ENCODE assay signal across 10 cellular contexts in genomic region chr7:12692479-12693259, GRCh38.
"Had no signal": no experiment of that assay in that cellular context is flagged by ENCODE, and none has a peak within 500 bp of the region (broad histone marks: within the 10 kb centered on the region; RNA-seq: fewer than 3 reads in every experiment).

No MANE protein-coding gene starts in this region.

- ATAC-seq: stimulated activated memory B cell treated with anti-CD40 and anti-IgM and Interleukin-4, amounts not matched to agents 10 μg/mL and 1 μg/mL and 100 μg/mL, for 72 hours had no signal

- H3K9me3 ChIP-seq: right atrium auricular region, upper lobe of left lung had no signal

- H3K4me3 ChIP-seq: right atrium auricular region, upper lobe of left lung had no signal

- H3K27ac ChIP-seq: right atrium auricular region, upper lobe of left lung had no signal

- H3K27ac Mint-ChIP-seq: activated naive CD4-positive, alpha-beta T cell treated with anti-CD3 and anti-CD28 coated beads, Interleukin-2, amount 50 U/mL, for 24 hours; stimulated activated memory B cell treated with anti-CD40 and anti-IgM and Interleukin-4, amounts not matched to agents 10 μg/mL and 1 μg/mL and 100 μg/mL, for 72 hours had no signal

- H3K36me3 ChIP-seq: right atrium auricular region, upper lobe of left lung had no signal

- H3K27me3 Mint-ChIP-seq: activated naive CD4-positive, alpha-beta T cell treated with anti-CD3 and anti-CD28 coated beads, Interleukin-2, amount 50 U/mL, for 24 hours; central memory CD8-positive, alpha-beta T cell; naive thymus-derived CD8-positive, alpha-beta T cell; stimulated activated memory B cell treated with anti-CD40 and anti-IgM and Interleukin-4, amounts not matched to agents 10 μg/mL and 1 μg/mL and 100 μg/mL, for 72 hours had no signal

- H3K36me3 Mint-ChIP-seq: naive thymus-derived CD8-positive, alpha-beta T cell; stimulated activated memory B cell treated with anti-CD40 and anti-IgM and Interleukin-4, amounts not matched to agents 10 μg/mL and 1 μg/mL and 100 μg/mL, for 72 hours had no signal

- DNase-seq: activated CD4-positive, alpha-beta T cell treated with anti-CD3 and anti-CD28 coated beads for 1 hour; hippocampal formation; naive thymus-derived CD8-positive, alpha-beta T cell; nucleus accumbens; small intestine; upper lobe of left lung had no signal

- H3K27me3 ChIP-seq: right atrium auricular region, upper lobe of left lung had no signal

- H3K4me3 Mint-ChIP-seq: activated naive CD4-positive, alpha-beta T cell treated with anti-CD3 and anti-CD28 coated beads, Interleukin-2, amount 50 U/mL, for 24 hours; central memory CD8-positive, alpha-beta T cell; naive thymus-derived CD8-positive, alpha-beta T cell; stimulated activated memory B cell treated with anti-CD40 and anti-IgM and Interleukin-4, amounts not matched to agents 10 μg/mL and 1 μg/mL and 100 μg/mL, for 72 hours had no signal

- H3K9me3 Mint-ChIP-seq: activated naive CD4-positive, alpha-beta T cell treated with anti-CD3 and anti-CD28 coated beads, Interleukin-2, amount 50 U/mL, for 24 hours; central memory CD8-positive, alpha-beta T cell; naive thymus-derived CD8-positive, alpha-beta T cell; stimulated activated memory B cell treated with anti-CD40 and anti-IgM and Interleukin-4, amounts not matched to agents 10 μg/mL and 1 μg/mL and 100 μg/mL, for 72 hours had no signal
